Comparison of ENCODE assay signal across 34 cellular contexts in genomic region chr14:29403091-29403490, GRCh38.
"Had no signal": no experiment of that assay in that cellular context is flagged by ENCODE, and none has a peak within 500 bp of the region (broad histone marks: within the 10 kb centered on the region; RNA-seq: fewer than 3 reads in every experiment).

No MANE protein-coding gene starts in this region.

- FAIRE-seq: astrocyte, bronchial epithelial cell had no signal

- H3K9me3 ChIP-seq: body of pancreas had no signal

- H3K36me3 ChIP-seq: adrenal gland, ascending aorta, brain microvascular endothelial cell, breast epithelium, cardiac muscle cell had no signal

- ATAC-seq: activated naive CD4-positive, alpha-beta T cell treated with anti-CD3 and anti-CD28 coated beads, Interleukin-2, amount 50 U/mL, for 72 hours; activated naive CD8-positive, alpha-beta T cell treated with anti-CD3 and anti-CD28 coated beads, Interleukin-2, amount 50 U/mL, for 24 hours; activated T-cell treated with anti-CD3 and anti-CD28 coated beads, Interleukin-2, amount 50 U/mL, for 4 hours; activated T-cell treated with anti-CD3 and anti-CD28 coated beads, Interleukin-2, amount 50 U/mL, for 72 hours; activated T-helper 17 cell treated with anti-CD3 and anti-CD28 coated beads, Interleukin-2, amount 50 U/mL, for 72 hours; body of pancreas had no signal

- H3K4me1 ChIP-seq: adrenal gland, ascending aorta, body of pancreas, breast epithelium had no signal

- H3K27ac ChIP-seq: adrenal gland, ascending aorta, body of pancreas, brain microvascular endothelial cell, breast epithelium, cardiac muscle cell had no signal

- H3K4me3 ChIP-seq: adrenal gland, ascending aorta, body of pancreas, breast epithelium, cardiac muscle cell had no signal

- DNase-seq: activated effector memory CD4-positive, alpha-beta T cell treated with anti-CD3 and anti-CD28 coated beads, Interleukin-2, amount 50 U/mL, for 16 hours; activated effector memory CD4-positive, alpha-beta T cell treated with Interleukin-2 at 50 U/mL for 16 hours; activated gamma-delta T cell; activated gamma-delta T cell treated with Interleukin-2 at 50 U/mL for 16 hours; activated naive CD4-positive, alpha-beta T cell; activated naive CD4-positive, alpha-beta T cell treated with anti-CD3 and anti-CD28 coated beads for 36 hours; activated naive CD4-positive, alpha-beta T cell treated with anti-CD3 and anti-CD28 coated beads, Interleukin-2, amount 10 ng/mL, durations not matched to agents 7 days and 5 days; activated naive CD4-positive, alpha-beta T cell treated with anti-CD3 and anti-CD28 coated beads, Interleukin-2, amount 50 U/mL, for 16 hours; activated naive CD4-positive, alpha-beta T cell treated with Interleukin-2 at 50 U/mL for 16 hours; activated naive CD8-positive, alpha-beta T cell treated with anti-CD3 and anti-CD28 coated beads for 36 hours; activated naive CD8-positive, alpha-beta T cell treated with anti-CD3 and anti-CD28 coated beads, Interleukin-2, amount 10 ng/mL, durations not matched to agents 7 days and 5 days; activated naive CD8-positive, alpha-beta T cell treated with anti-CD3 and anti-CD28 coated beads, Interleukin-2, amount 50 U/mL, for 24 hours; activated T-cell treated with anti-CD3 and anti-CD28 coated beads, Interleukin-2, amount 50 U/mL, for 1 hour; activated T-cell treated with anti-CD3 and anti-CD28 coated beads, Interleukin-2, amount 50 U/mL, for 24 hours; activated T-cell treated with anti-CD3 and anti-CD28 coated beads, Interleukin-2, amount 50 U/mL, for 4 hours; activated T-cell treated with anti-CD3 and anti-CD28 coated beads, Interleukin-2, amount 50 U/mL, for 48 hours; activated T-cell treated with anti-CD3 and anti-CD28 coated beads, Interleukin-2, amount 50 U/mL, for 72 hours; adrenal gland; amniotic stem cell; amygdala; anterior cingulate cortex; aorta; body of pancreas; brain microvascular endothelial cell; caudate nucleus; central memory CD4-positive, alpha-beta T cell; cerebellar nuclear complex had no signal

- H3K27me3 ChIP-seq: adrenal gland, ascending aorta, body of pancreas, brain microvascular endothelial cell, breast epithelium, cardiac muscle cell had no signal
